In genomic region chr5:1123418-1124147, GRCh38 we compare ENCODE assay signal across 25 cellular contexts.
"Had no signal": no experiment of that assay in that cellular context is flagged by ENCODE, and none has a peak within 500 bp of the region (broad histone marks: within the 10 kb centered on the region; RNA-seq: fewer than 3 reads in every experiment).

No MANE protein-coding gene starts in this region.

- H3K9me3 ChIP-seq: spleen, tibial artery had no signal

- H3K36me3 Mint-ChIP-seq: activated CD8-positive, alpha-beta memory T cell treated with anti-CD3 and anti-CD28 coated beads, Interleukin-2, amount 10 ng/mL, durations not matched to agents 7 days and 5 days; brain; memory B cell had no signal

- H3K27me3 Mint-ChIP-seq: activated CD8-positive, alpha-beta memory T cell treated with anti-CD3 and anti-CD28 coated beads, Interleukin-2, amount 10 ng/mL, durations not matched to agents 7 days and 5 days; activated naive CD8-positive, alpha-beta T cell treated with anti-CD3 and anti-CD28 coated beads, Interleukin-2, amount 50 U/mL, for 24 hours; brain; memory B cell had no signal

- H3K36me3 ChIP-seq: spleen, tibial artery had no signal

- H3K27ac ChIP-seq: parathyroid adenoma, tibial artery, VCaP had no signal

- H3K27ac Mint-ChIP-seq: activated CD4-positive, alpha-beta memory T cell treated with anti-CD3 and anti-CD28 coated beads, Interleukin-2, amount 10 ng/mL, durations not matched to agents 7 days and 5 days; activated CD4-positive, alpha-beta T cell treated with anti-CD3 and anti-CD28 coated beads, Interleukin-2, amount 10 ng/mL, durations not matched to agents 24 days and 14 days; activated CD8-positive, alpha-beta memory T cell treated with anti-CD3 and anti-CD28 coated beads, Interleukin-2, amount 10 ng/mL, durations not matched to agents 7 days and 5 days; activated naive CD8-positive, alpha-beta T cell treated with anti-CD3 and anti-CD28 coated beads, Interleukin-2, amount 50 U/mL, for 24 hours; activated T-helper 1 cell treated with anti-CD3 and anti-CD28 coated beads, Interleukin-12 subunit alpha, Interleukin-12 subunit beta, Interleukin-2, Interleukin-4 antibody, amounts not matched to agents 30 ng/mL and 10 ng/mL and 1 ng/mL, durations not matched to agents 14 hours and 24 hours and 36 hours; dendritic cell treated with granulocyte-macrophage colony-stimulating factor and Interleukin-4, amounts not matched to agents 40 ng/mL and 50 ng/mL, for 4 days; memory B cell; nephron progenitor cell; T-helper 2 cell treated with Interferon-gamma antibody and Interleukin-4, amounts not matched to agents 5 μg/mL and 100 μg/mL, for 36 hours had no signal

- H3K27me3 ChIP-seq: spleen had no signal

- H3K4me1 Mint-ChIP-seq: activated CD4-positive, alpha-beta memory T cell treated with anti-CD3 and anti-CD28 coated beads, Interleukin-2, amount 10 ng/mL, durations not matched to agents 7 days and 5 days; activated CD4-positive, alpha-beta T cell treated with anti-CD3 and anti-CD28 coated beads, Interleukin-2, amount 10 ng/mL, durations not matched to agents 24 days and 14 days; activated CD8-positive, alpha-beta memory T cell treated with anti-CD3 and anti-CD28 coated beads, Interleukin-2, amount 10 ng/mL, durations not matched to agents 7 days and 5 days; activated naive CD8-positive, alpha-beta T cell treated with anti-CD3 and anti-CD28 coated beads, Interleukin-2, amount 50 U/mL, for 24 hours had no signal

- DNase-seq: activated CD4-positive, alpha-beta memory T cell treated with anti-CD3 and anti-CD28 coated beads, Interleukin-2, amount 10 ng/mL, durations not matched to agents 7 days and 5 days; activated CD4-positive, alpha-beta T cell treated with anti-CD3 and anti-CD28 coated beads, Interleukin-2, amount 10 ng/mL, durations not matched to agents 24 days and 14 days; activated CD8-positive, alpha-beta memory T cell treated with anti-CD3 and anti-CD28 coated beads, Interleukin-2, amount 10 ng/mL, durations not matched to agents 7 days and 5 days; activated gamma-delta T cell; activated naive CD4-positive, alpha-beta T cell treated with anti-CD3 and anti-CD28 coated beads, Interleukin-2, amount 50 U/mL, for 16 hours; activated naive CD8-positive, alpha-beta T cell treated with anti-CD3 and anti-CD28 coated beads, Interleukin-2, amount 50 U/mL, for 24 hours; anterior cingulate cortex; caudate nucleus; effector CD4-positive, alpha-beta T cell; hypothalamus; nephron progenitor cell; nucleus accumbens; spleen; stimulated activated CD4-positive, alpha-beta T cell treated with anti-CD3 and anti-CD28 coated beads, Interleukin-4, amount 100 ng/mL, for 1 hour; stimulated activated naive CD4-positive, alpha-beta T cell treated with Interleukin-2 at 50 U/mL for 16 hours; substantia nigra; tibial artery had no signal

- H3K9me3 Mint-ChIP-seq: activated CD4-positive, alpha-beta memory T cell treated with anti-CD3 and anti-CD28 coated beads, Interleukin-2, amount 10 ng/mL, durations not matched to agents 7 days and 5 days; activated CD4-positive, alpha-beta T cell treated with anti-CD3 and anti-CD28 coated beads, Interleukin-2, amount 10 ng/mL, durations not matched to agents 24 days and 14 days; activated naive CD8-positive, alpha-beta T cell treated with anti-CD3 and anti-CD28 coated beads, Interleukin-2, amount 50 U/mL, for 24 hours; activated T-helper 1 cell treated with anti-CD3 and anti-CD28 coated beads, Interleukin-12 subunit alpha, Interleukin-12 subunit beta, Interleukin-2, Interleukin-4 antibody, amounts not matched to agents 30 ng/mL and 10 ng/mL and 1 ng/mL, durations not matched to agents 14 hours and 24 hours and 36 hours; dendritic cell treated with granulocyte-macrophage colony-stimulating factor and Interleukin-4, amounts not matched to agents 40 ng/mL and 50 ng/mL, for 4 days; memory B cell; T-helper 2 cell treated with Interferon-gamma antibody and Interleukin-4, amounts not matched to agents 5 μg/mL and 100 μg/mL, for 36 hours had no signal

- H3K4me3 ChIP-seq: spleen, tibial artery had no signal

- ATAC-seq: activated CD4-positive, CD25-positive, alpha-beta regulatory T cell treated with anti-CD3 and anti-CD28 coated beads, Interleukin-2, amount 50 U/mL, for 24 hours; activated CD8-positive, alpha-beta memory T cell treated with anti-CD3 and anti-CD28 coated beads, Interleukin-2, amount 10 ng/mL, durations not matched to agents 7 days and 5 days; activated naive CD8-positive, alpha-beta T cell treated with anti-CD3 and anti-CD28 coated beads, Interleukin-2, amount 50 U/mL, for 24 hours had no signal

- H3K4me3 Mint-ChIP-seq: activated CD4-positive, alpha-beta memory T cell treated with anti-CD3 and anti-CD28 coated beads, Interleukin-2, amount 10 ng/mL, durations not matched to agents 7 days and 5 days; activated CD4-positive, alpha-beta T cell treated with anti-CD3 and anti-CD28 coated beads, Interleukin-2, amount 10 ng/mL, durations not matched to agents 24 days and 14 days; activated CD8-positive, alpha-beta memory T cell treated with anti-CD3 and anti-CD28 coated beads, Interleukin-2, amount 10 ng/mL, durations not matched to agents 7 days and 5 days; activated naive CD8-positive, alpha-beta T cell treated with anti-CD3 and anti-CD28 coated beads, Interleukin-2, amount 50 U/mL, for 24 hours; activated T-helper 1 cell treated with anti-CD3 and anti-CD28 coated beads, Interleukin-12 subunit alpha, Interleukin-12 subunit beta, Interleukin-2, Interleukin-4 antibody, amounts not matched to agents 30 ng/mL and 10 ng/mL and 1 ng/mL, durations not matched to agents 14 hours and 24 hours and 36 hours; dendritic cell treated with granulocyte-macrophage colony-stimulating factor and Interleukin-4, amounts not matched to agents 40 ng/mL and 50 ng/mL, for 4 days; memory B cell; nephron progenitor cell; T-helper 2 cell treated with Interferon-gamma antibody and Interleukin-4, amounts not matched to agents 5 μg/mL and 100 μg/mL, for 36 hours had no signal
